Comparison of ENCODE assay signal across 3 cellular contexts in genomic region chr16:63672493-63672892, GRCh38.
"Had no signal": no experiment of that assay in that cellular context is flagged by ENCODE, and none has a peak within 500 bp of the region (broad histone marks: within the 10 kb centered on the region; RNA-seq: fewer than 3 reads in every experiment).

No MANE protein-coding gene starts in this region.

- ATAC-seq: GM12878 had no signal

- DNase-seq: GDM1, GF-D8 had no signal

- H3K4me3 ChIP-seq: GM12878 had no signal
